ENCODE assay signal across 26 cellular contexts in the genomic region with DNA sequence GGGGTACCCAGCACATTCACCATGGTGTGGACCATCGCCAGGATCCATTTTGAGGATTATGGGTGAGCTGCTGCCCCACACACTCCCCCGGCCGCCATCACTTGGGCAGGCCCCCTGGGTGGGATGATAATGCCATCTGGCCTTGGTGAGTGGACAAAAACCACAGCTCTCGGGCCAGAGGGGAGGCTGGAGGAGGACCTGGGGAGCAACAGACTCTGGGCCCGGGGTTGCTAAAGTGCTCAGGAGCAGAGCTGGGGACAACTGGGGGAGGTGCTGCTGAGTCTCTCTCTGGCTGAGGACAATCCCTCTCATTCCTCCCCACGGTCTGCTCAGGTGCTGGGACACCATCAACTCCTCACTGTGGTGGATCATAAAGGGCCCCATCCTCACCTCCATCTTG.
"Had no signal": no experiment of that assay in that cellular context is flagged by ENCODE, and none has a peak within 500 bp of the region (broad histone marks: within the 10 kb centered on the region; RNA-seq: fewer than 3 reads in every experiment).

No MANE protein-coding gene starts in this region.

- H3K27me3 ChIP-seq: breast epithelium, colonic mucosa, gastroesophageal sphincter, sigmoid colon, stomach, suprapubic skin, transverse colon, uterus had no signal

- H3K4me1 Mint-ChIP-seq: neural crest cell had no signal

- H3K4me2 ChIP-seq: smooth muscle cell had no signal

- H3K36me3 ChIP-seq: breast epithelium, colonic mucosa, gastroesophageal sphincter, sigmoid colon, transverse colon, uterus had no signal

- H3K4me1 ChIP-seq: breast epithelium, colonic mucosa, gastroesophageal sphincter, sigmoid colon, stomach, transverse colon, uterus had no signal

- ATAC-seq: activated T-cell treated with anti-CD3 and anti-CD28 coated beads, Interleukin-2, amount 50 U/mL, for 4 hours; gastroesophageal sphincter; left colon; mucosa of descending colon; stimulated activated memory B cell treated with anti-CD40 and anti-IgM and Interleukin-4, amounts not matched to agents 10 μg/mL and 1 μg/mL and 100 μg/mL, for 72 hours had no signal

- H3K27me3 Mint-ChIP-seq: activated naive CD4-positive, alpha-beta T cell treated with anti-CD3 and anti-CD28 coated beads, Interleukin-2, amount 50 U/mL, for 24 hours; progenitor cell of endocrine pancreas; stimulated activated memory B cell treated with anti-CD40 and anti-IgM and Interleukin-4, amounts not matched to agents 10 μg/mL and 1 μg/mL and 100 μg/mL, for 72 hours had no signal

- H3K4me3 Mint-ChIP-seq: activated naive CD4-positive, alpha-beta T cell treated with anti-CD3 and anti-CD28 coated beads, Interleukin-2, amount 50 U/mL, for 24 hours; activated T-cell treated with anti-CD3 and anti-CD28 coated beads, Interleukin-2, amount 50 U/mL, for 4 hours; endodermal cell; neural crest cell; stimulated activated memory B cell treated with anti-CD40 and anti-IgM and Interleukin-4, amounts not matched to agents 10 μg/mL and 1 μg/mL and 100 μg/mL, for 72 hours had no signal

- H3K27ac Mint-ChIP-seq: endodermal cell; progenitor cell of endocrine pancreas; stimulated activated memory B cell treated with anti-CD40 and anti-IgM and Interleukin-4, amounts not matched to agents 10 μg/mL and 1 μg/mL and 100 μg/mL, for 72 hours had no signal

- H3K4me3 ChIP-seq: breast epithelium, colonic mucosa, gastroesophageal sphincter, mucosa of descending colon, sigmoid colon, smooth muscle cell, stomach, suprapubic skin, transverse colon, uterus had no signal

- H3K9me3 ChIP-seq: breast epithelium, colonic mucosa, gastroesophageal sphincter, mucosa of descending colon, sigmoid colon, stomach, suprapubic skin, transverse colon, uterus had no signal

- H3K27ac ChIP-seq: colonic mucosa, gastroesophageal sphincter, sigmoid colon, stomach, suprapubic skin, transverse colon, uterus had no signal

- H3K9me3 Mint-ChIP-seq: activated naive CD4-positive, alpha-beta T cell treated with anti-CD3 and anti-CD28 coated beads, Interleukin-2, amount 50 U/mL, for 24 hours; activated T-cell treated with anti-CD3 and anti-CD28 coated beads, Interleukin-2, amount 50 U/mL, for 4 hours; endodermal cell; neural crest cell had no signal

- DNase-seq: activated CD4-positive, alpha-beta T cell treated with anti-CD3 and anti-CD28 coated beads for 1 hour; activated CD8-positive, alpha-beta memory T cell treated with anti-CD3 and anti-CD28 coated beads, Interleukin-2, amount 50 U/mL, for 48 hours; activated T-cell treated with anti-CD3 and anti-CD28 coated beads, Interleukin-2, amount 50 U/mL, for 4 hours; colonic mucosa; endodermal cell; head of caudate nucleus; islet precursor cell; left colon; mesendoderm; mucosa of descending colon; retina; sigmoid colon; stimulated activated CD4-positive, alpha-beta T cell treated with anti-CD3 and anti-CD28 coated beads, Interleukin-15, amount 100 ng/mL, for 24 hours; stomach; T-helper 1 cell; T-helper 9 cell; transverse colon; uterus had no signal
